Comparison of ENCODE assay signal across 29 cellular contexts in the genomic region with DNA sequence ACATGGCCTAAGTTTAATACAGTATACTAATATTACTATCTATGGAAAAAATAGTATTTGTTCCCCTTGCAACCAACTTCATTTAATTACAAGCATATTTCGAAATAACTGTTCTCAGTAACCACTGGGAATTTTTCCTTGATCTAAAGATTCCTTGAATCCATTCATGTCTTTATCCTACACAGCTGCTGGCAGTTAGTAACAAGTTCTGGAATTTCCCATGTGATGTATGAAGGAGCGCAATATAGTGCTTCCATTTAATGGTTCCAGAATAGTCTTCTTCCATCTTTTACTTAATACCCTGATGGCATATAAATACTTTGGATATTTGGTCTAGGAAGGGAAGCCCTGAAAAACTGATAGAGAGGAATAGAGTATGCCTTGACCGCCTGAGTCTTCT.
"Had no signal": no experiment of that assay in that cellular context is flagged by ENCODE, and none has a peak within 500 bp of the region (broad histone marks: within the 10 kb centered on the region; RNA-seq: fewer than 3 reads in every experiment).

No MANE protein-coding gene starts in this region.

- H3K36me3 ChIP-seq: heart left ventricle, lower lobe of right lung, pancreas, right atrium auricular region, right lobe of liver, stomach, thyroid gland, transverse colon, upper lobe of right lung had no signal

- DNase-seq: glutamatergic neuron; heart left ventricle; kidney glomerular epithelial cell; left cardiac atrium; left ventricle myocardium superior; lower lobe of right lung; mammary epithelial cell; mesenchymal stem cell; midbrain; mucosa of descending colon; naive thymus-derived CD4-positive, alpha-beta T cell; nucleus accumbens; pancreas; posterior cingulate gyrus; right lobe of liver; stimulated activated CD4-positive, alpha-beta T cell treated with anti-CD3 and anti-CD28 coated beads, Interleukin-12 subunit alpha, Interleukin-12 subunit beta, amount 100 ng/mL, for 4 hours; stimulated activated CD4-positive, alpha-beta T cell treated with anti-CD3 and anti-CD28 coated beads, Interleukin-15, amount 100 ng/mL, for 24 hours; stimulated activated CD4-positive, alpha-beta T cell treated with anti-CD3 and anti-CD28 coated beads, Interleukin-2, amount 100 ng/mL, for 24 hours; stimulated activated CD4-positive, alpha-beta T cell treated with anti-CD3 and anti-CD28 coated beads, Interleukin-4, amount 100 ng/mL, for 1 hour; stimulated activated naive B cell treated with anti-CD40 and anti-IgM and Interleukin-4, amounts not matched to agents 10 μg/mL and 1 μg/mL and 100 μg/mL, for 72 hours; stimulated activated naive CD8-positive, alpha-beta T cell treated with anti-CD3 and anti-CD28 coated beads, Interleukin-15, Interleukin-2, amounts not matched to agents 100 U/mL and 50 U/mL, for 24 hours; stomach; testis; thyroid gland; transverse colon; upper lobe of right lung had no signal

- H3K36me3 Mint-ChIP-seq: natural killer cell treated with Interleukin-12 subunit alpha and Interleukin-12 subunit beta and Interleukin-15 and Interleukin-18, amount 100 ng/mL, for 72 hours; stimulated activated naive B cell treated with anti-CD40 and anti-IgM and Interleukin-4, amounts not matched to agents 10 μg/mL and 1 μg/mL and 100 μg/mL, for 72 hours had no signal

- H3K27ac ChIP-seq: heart left ventricle, lower lobe of right lung, pancreas, right atrium auricular region, right lobe of liver, stomach, testis, thyroid gland, transverse colon, upper lobe of right lung had no signal

- H3K4me3 ChIP-seq: heart left ventricle, lower lobe of right lung, mucosa of descending colon, pancreas, right atrium auricular region, right lobe of liver, stomach, testis, thyroid gland, transverse colon, upper lobe of right lung had no signal

- H3K27me3 ChIP-seq: pancreas, right atrium auricular region, right lobe of liver, stomach, testis, thyroid gland, transverse colon, upper lobe of right lung had no signal

- H3K27ac Mint-ChIP-seq: naive thymus-derived CD4-positive, alpha-beta T cell; natural killer cell treated with Interleukin-12 subunit alpha and Interleukin-12 subunit beta and Interleukin-15 and Interleukin-18, amount 100 ng/mL, for 72 hours; stimulated activated naive B cell treated with anti-CD40 and anti-IgM and Interleukin-4, amounts not matched to agents 10 μg/mL and 1 μg/mL and 100 μg/mL, for 72 hours had no signal

- H3K27me3 Mint-ChIP-seq: stimulated activated naive B cell treated with anti-CD40 and anti-IgM and Interleukin-4, amounts not matched to agents 10 μg/mL and 1 μg/mL and 100 μg/mL, for 72 hours had no signal

- H3K9me3 ChIP-seq: heart left ventricle, lower lobe of right lung, mucosa of descending colon, pancreas, right atrium auricular region, right lobe of liver, stomach, testis, thyroid gland, transverse colon, upper lobe of right lung had no signal

- H3K9me3 Mint-ChIP-seq: natural killer cell treated with Interleukin-12 subunit alpha and Interleukin-12 subunit beta and Interleukin-15 and Interleukin-18, amount 100 ng/mL, for 72 hours; neural crest cell; stimulated activated naive B cell treated with anti-CD40 and anti-IgM and Interleukin-4, amounts not matched to agents 10 μg/mL and 1 μg/mL and 100 μg/mL, for 72 hours had no signal

- H3K4me3 Mint-ChIP-seq: naive thymus-derived CD4-positive, alpha-beta T cell; natural killer cell treated with Interleukin-12 subunit alpha and Interleukin-12 subunit beta and Interleukin-15 and Interleukin-18, amount 100 ng/mL, for 72 hours; neural crest cell; stimulated activated naive B cell treated with anti-CD40 and anti-IgM and Interleukin-4, amounts not matched to agents 10 μg/mL and 1 μg/mL and 100 μg/mL, for 72 hours had no signal

- H3K4me1 Mint-ChIP-seq: naive thymus-derived CD4-positive, alpha-beta T cell; stimulated activated naive B cell treated with anti-CD40 and anti-IgM and Interleukin-4, amounts not matched to agents 10 μg/mL and 1 μg/mL and 100 μg/mL, for 72 hours had no signal

- H3K4me1 ChIP-seq: heart left ventricle, lower lobe of right lung, pancreas, right atrium auricular region, right lobe of liver, stomach, thyroid gland, transverse colon, upper lobe of right lung had no signal
